In genomic region chr7:102004229-102004628, GRCh38 we compare ENCODE assay signal across 28 cellular contexts.
DNase-seq lines count a peak whose midpoint lies in the region; ATAC-seq, FAIRE-seq and TF ChIP-seq lines count a peak whose summit lies in the region.
"Had no signal": no experiment of that assay in that cellular context is flagged by ENCODE, and none has a peak within 500 bp of the region (broad histone marks: within the 10 kb centered on the region; RNA-seq: fewer than 3 reads in every experiment).

No MANE protein-coding gene starts in this region.

- H4K20me1 ChIP-seq in astrocyte (ENCODE audit: insufficient read depth, low read length) = peaks cover 62% of the 10 kb centered on the region

- peaks cover 2% of the 10 kb centered on the region for H3K36me3 Mint-ChIP-seq in astrocyte (ENCODE audit: low read depth, unreplicated experiment)
- H3K36me3 Mint-ChIP-seq: natural killer cell had no signal

- no peak for FAIRE-seq in astrocyte (lab: Jason Lieb, UNC)
- FAIRE-seq: frontal cortex, GM12878, H1 had no signal

- H3K9me3 ChIP-seq in HEK293 (ENCODE audit: control insufficient read depth, insufficient read depth, low read depth, low read length) = no peaks in the 10 kb centered on the region
- H3K9me3 ChIP-seq in astrocyte (ENCODE audit: insufficient read depth, low read depth, low read length) = no peaks in the 10 kb centered on the region
- H3K9me3 ChIP-seq in ascending aorta = no peaks in the 10 kb centered on the region
- H3K9me3 ChIP-seq in left lung = no peaks in the 10 kb centered on the region

- H3K9me3 Mint-ChIP-seq in astrocyte (ENCODE audit: unreplicated experiment) = no peaks in the 10 kb centered on the region
- H3K9me3 Mint-ChIP-seq: activated CD4-positive, alpha-beta T cell treated with anti-CD3 and anti-CD28 coated beads, Interleukin-2, amount 10 ng/mL, durations not matched to agents 24 days and 14 days; natural killer cell had no signal

- no peak overlapping the region for H3K27ac ChIP-seq in HEK293 (ENCODE audit: extremely low read depth, low read depth, low read length)
- no peak overlapping the region for H3K27ac ChIP-seq in astrocyte (ENCODE audit: low read depth, low read length)
- no peak overlapping the region for H3K27ac ChIP-seq in ascending aorta
- H3K27ac ChIP-seq in left lung = no peak overlapping the region
- H3K27ac ChIP-seq: hepatocyte, parathyroid adenoma, SK-N-MC had no signal

- no peaks in the 10 kb centered on the region for H3K27me3 Mint-ChIP-seq in astrocyte (ENCODE audit: low read depth, unreplicated experiment)
- H3K27me3 Mint-ChIP-seq: activated CD4-positive, alpha-beta T cell treated with anti-CD3 and anti-CD28 coated beads, Interleukin-2, amount 10 ng/mL, durations not matched to agents 24 days and 14 days had no signal

- TF ChIP-seq CTCF in HEK293 (tag by site-specific recombination; IDR thresholded peaks at IDR 0.05) = no peak
- no peak for TF ChIP-seq CTCF in astrocyte (IDR thresholded peaks at IDR 0.05; ENCODE audit: insufficient read depth, low read depth, low read length)
- no peak for TF ChIP-seq CTCF in ascending aorta (IDR thresholded peaks at IDR 0.05)
- TF ChIP-seq CTCF in GM20000 (IDR thresholded peaks at IDR 0.05; ENCODE audit: extremely low read depth, missing control alignments) = no peak
- TF ChIP-seq CTCF in left lung (IDR thresholded peaks at IDR 0.05) = no peak

- H3K27ac Mint-ChIP-seq in astrocyte (ENCODE audit: unreplicated experiment) = no peak overlapping the region
- H3K27ac Mint-ChIP-seq: activated CD4-positive, alpha-beta T cell treated with anti-CD3 and anti-CD28 coated beads, Interleukin-2, amount 10 ng/mL, durations not matched to agents 24 days and 14 days; natural killer cell had no signal

- 0 out of 2 replicates have a peak, but pooled peaks cover 5% of the 10 kb centered on the region for H3K4me1 ChIP-seq in HEK293 (ENCODE audit: control insufficient read depth, insufficient read depth, low read length)
- H3K4me1 ChIP-seq in astrocyte (ENCODE audit: insufficient read depth, low read length) = no peaks in the 10 kb centered on the region
- peaks cover 0 to 2% of the 10 kb centered on the region in 2 donors for H3K4me1 ChIP-seq in ascending aorta
- no peaks in the 10 kb centered on the region for H3K4me1 ChIP-seq in left lung
- H3K4me1 ChIP-seq: parathyroid adenoma had no signal

- no peak for ATAC-seq in left lung
- ATAC-seq: GM12878; left ventricle myocardium superior; natural killer cell; stimulated activated naive CD8-positive, alpha-beta T cell treated with anti-CD3 and anti-CD28 coated beads, Interleukin-15, Interleukin-2, amounts not matched to agents 100 U/mL and 50 U/mL, for 24 hours had no signal

- CTCF ChIA-PET in HEK293 (lab: Yijun Ruan, JAX) = no interaction called here

- H3K36me3 ChIP-seq in HEK293 (ENCODE audit: control insufficient read depth in 2 of 2, insufficient read depth in 1 of 2, low read length in 2 of 2) = no peaks in the 10 kb centered on the region
- no peaks in the 10 kb centered on the region for H3K36me3 ChIP-seq in astrocyte (ENCODE audit: insufficient read depth, low read length)
- no peaks in the 10 kb centered on the region for H3K36me3 ChIP-seq in ascending aorta
- H3K36me3 ChIP-seq in left lung = no peaks in the 10 kb centered on the region

- H3K27me3 ChIP-seq in astrocyte (ENCODE audit: insufficient read depth, low read length) (no peaks in the 10 kb centered on the region), ascending aorta (no peaks in the 10 kb centered on the region), left lung (no peaks in the 10 kb centered on the region)
- H3K27me3 ChIP-seq: hepatocyte had no signal

- H3K9ac ChIP-seq in astrocyte (ENCODE audit: low read length) = no peak overlapping the region
- H3K9ac ChIP-seq: parathyroid adenoma had no signal

- H3K4me1 Mint-ChIP-seq in astrocyte (ENCODE audit: low read depth, unreplicated experiment) = peaks cover 2% of the 10 kb centered on the region
- H3K4me1 Mint-ChIP-seq: activated CD4-positive, alpha-beta T cell treated with anti-CD3 and anti-CD28 coated beads, Interleukin-2, amount 10 ng/mL, durations not matched to agents 24 days and 14 days had no signal

- POLR2A ChIA-PET in HEK293 (lab: Yijun Ruan, JAX) = no interaction called here

- H3K79me2 ChIP-seq in astrocyte (ENCODE audit: insufficient read depth, low read length) = no peaks in the 10 kb centered on the region

- no peak overlapping the region for H3K4me3 Mint-ChIP-seq in astrocyte (ENCODE audit: unreplicated experiment)
- H3K4me3 Mint-ChIP-seq: activated CD4-positive, alpha-beta T cell treated with anti-CD3 and anti-CD28 coated beads, Interleukin-2, amount 10 ng/mL, durations not matched to agents 24 days and 14 days; natural killer cell had no signal

- no peak overlapping the region for H2AFZ ChIP-seq in astrocyte (ENCODE audit: low read depth, low read length)
- H2AFZ ChIP-seq: hepatocyte, parathyroid adenoma had no signal

- H3K4me3 ChIP-seq in HEK293 (ENCODE audit: low read depth, low read length) (no peak overlapping the region), astrocyte (ENCODE audit: insufficient read depth, low read depth, low read length) (no peak overlapping the region), ascending aorta (no peak overlapping the region), left lung (no peak overlapping the region)
- H3K4me3 ChIP-seq: GM12878, hepatocyte, SK-N-MC had no signal

- peak; percentile 8 for DNase-seq in astrocyte (ENCODE audit: low read depth)
- DNase-seq in iris pigment epithelial cell (ENCODE audit: low read depth) = peak; percentile 31
- DNase-seq in dedifferentiated amniotic fluid mesenchymal stem cell (ENCODE audit: extremely low spot score) = no peak
- no peak for DNase-seq in ascending aorta (ENCODE audit: low spot score in 2 of 2)
- DNase-seq in GM20000 (ENCODE audit: low spot score) = no peak
- DNase-seq in left lung = no peak
- DNase-seq: activated CD4-positive, alpha-beta T cell treated with anti-CD3 and anti-CD28 coated beads, Interleukin-2, amount 10 ng/mL, durations not matched to agents 24 days and 14 days; activated naive CD4-positive, alpha-beta T cell; activated T-cell treated with anti-CD3 and anti-CD28 coated beads, Interleukin-2, amount 50 U/mL, for 48 hours; amygdala; DMS53; Kasumi-1; left ventricle myocardium superior; natural killer cell; NCI-H1048; NCI-H187; NCI-H2171 treated with DMSO at 0.1 percent for 48 hours; NCI-H524 treated with DMSO at 0.1 percent for 48 hours; RPMI8226; stimulated activated naive CD8-positive, alpha-beta T cell treated with anti-CD3 and anti-CD28 coated beads, Interleukin-15, Interleukin-2, amounts not matched to agents 100 U/mL and 50 U/mL, for 24 hours; T-helper 2 cell had no signal

- H3K4me2 ChIP-seq in astrocyte (ENCODE audit: low read length) = no peak overlapping the region
- H3K4me2 ChIP-seq: hepatocyte had no signal

- intact Hi-C loops in ascending aorta (cut with DNase I) = no loop called here
- intact Hi-C loops in left lung (cut with DNase I) = no loop called here

TF ChIP-seq in HEK293, 187 proteins besides CTCF, POLR2A, EP300 and RAD21 (continues in another document):
- TF ChIP-seq ZFHX2 (tag by site-specific recombination; conservative IDR thresholded peaks at IDR 0.05) = peak; percentile 57; the same call in 1 of the 2 replicates
- no peak for TF ChIP-seq SP3 (tag by site-specific recombination; IDR thresholded peaks at IDR 0.05)
- no peak for TF ChIP-seq ZNF280D (tag by site-specific recombination; IDR thresholded peaks at IDR 0.05)
- no peak for TF ChIP-seq ZNF112 (tag by site-specific recombination; IDR thresholded peaks at IDR 0.05)
- TF ChIP-seq PBX3 (CRISPR knock-in tag; IDR thresholded peaks at IDR 0.05) = no peak
- no peak for TF ChIP-seq ZNF24 (tag by site-specific recombination; IDR thresholded peaks at IDR 0.05)
- TF ChIP-seq ZNF239 (tag by site-specific recombination; IDR thresholded peaks at IDR 0.05) = no peak
- no peak for TF ChIP-seq ZBTB7A (tag by site-specific recombination; IDR thresholded peaks at IDR 0.05; ENCODE audit: low read depth)
- peak; percentile 78 for TF ChIP-seq ZEB2 (tag by site-specific recombination; IDR thresholded peaks at IDR 0.05)

Comparison
In these comparisons a context has a peak if more than half of its experiments do, and no peak if none do; other contexts are left out.
1. DNase-seq: peak in astrocyte (single experiment) and iris pigment epithelial cell (single experiment); none in dedifferentiated amniotic fluid mesenchymal stem cell (single experiment), ascending aorta (0 of 2), GM20000 (single experiment) and left lung (0 of 2).